Comparison of ENCODE assay signal across 19 cellular contexts in genomic region chr1:115057661-115058249, GRCh38. TPM values are rescaled to one million over a fixed set of nuclear protein-coding genes. Genes with fewer than 3 reads are reported as not detected.
"Had no signal": no experiment of that assay in that cellular context is flagged by ENCODE, and none has a peak within 500 bp of the region (broad histone marks: within the 10 kb centered on the region; RNA-seq: fewer than 3 reads in every experiment).

No MANE protein-coding gene starts in this region.

- H3K27ac ChIP-seq: adrenal gland, lower lobe of right lung, suprapubic skin, upper lobe of right lung, VCaP had no signal

- H3K9me3 ChIP-seq: adrenal gland, colonic mucosa, esophagus squamous epithelium, lower lobe of right lung, suprapubic skin, upper lobe of right lung had no signal

- H3K4me3 ChIP-seq: adrenal gland, colonic mucosa, esophagus squamous epithelium, lower lobe of right lung, suprapubic skin, upper lobe of right lung had no signal

- H3K4me1 ChIP-seq: adrenal gland had no signal

- ATAC-seq: activated CD8-positive, alpha-beta memory T cell treated with anti-CD3 and anti-CD28 coated beads, Interleukin-2, amount 10 ng/mL, durations not matched to agents 7 days and 5 days; lower lobe of right lung; upper lobe of right lung had no signal

- H3K27me3 ChIP-seq: adrenal gland, colonic mucosa, esophagus squamous epithelium, suprapubic skin, upper lobe of right lung had no signal

- DNase-seq: activated CD4-positive, alpha-beta memory T cell treated with anti-CD3 and anti-CD28 coated beads for 36 hours; activated CD8-positive, alpha-beta memory T cell treated with anti-CD3 and anti-CD28 coated beads, Interleukin-2, amount 10 ng/mL, durations not matched to agents 7 days and 5 days; activated T-cell treated with anti-CD3 and anti-CD28 coated beads, Interleukin-2, amount 50 U/mL, for 1 hour; adrenal gland; colonic mucosa; esophagus squamous epithelium; glutamatergic neuron; lower lobe of right lung; retina; stimulated activated CD4-positive, alpha-beta T cell treated with anti-CD3 and anti-CD28 coated beads, Interleukin-4, amount 100 ng/mL, for 4 hours; stimulated activated CD8-positive, alpha-beta memory T cell treated with anti-CD3 and anti-CD28 coated beads, Interleukin-4, amount 100 ng/mL, for 48 hours; stimulated activated naive CD4-positive, alpha-beta T cell treated with Interleukin-2 at 50 U/mL for 16 hours; upper lobe of right lung had no signal

- H3K36me3 ChIP-seq: adrenal gland, colonic mucosa, esophagus squamous epithelium, lower lobe of right lung, suprapubic skin, upper lobe of right lung had no signal

RNA-seq across cellular contexts. Expression of gene TSHB, which starts 28.1 kb away (rescaled TPM):
- total RNA-seq: activated CD4-positive, alpha-beta memory T cell treated with anti-CD3 and anti-CD28 coated beads for 36 hours; activated CD8-positive, alpha-beta memory T cell treated with anti-CD3 and anti-CD28 coated beads, Interleukin-2, amount 10 ng/mL, durations not matched to agents 7 days and 5 days; adrenal gland; cardiac septum; colonic mucosa; esophagus squamous epithelium; fibroblast of villous mesenchyme; lower lobe of right lung; mesothelial cell of epicardium; suprapubic skin; T-helper 1 cell treated with Interleukin-12 subunit alpha and Interleukin-12 subunit beta and Interleukin-4 antibody, amounts not matched to agents 30 ng/mL and 1 ng/mL, for 36 hours; upper lobe of right lung had no signal
- polyA plus RNA-seq: adrenal gland had no signal
